Comparison of ENCODE assay signal across 17 cellular contexts in the genomic region with DNA sequence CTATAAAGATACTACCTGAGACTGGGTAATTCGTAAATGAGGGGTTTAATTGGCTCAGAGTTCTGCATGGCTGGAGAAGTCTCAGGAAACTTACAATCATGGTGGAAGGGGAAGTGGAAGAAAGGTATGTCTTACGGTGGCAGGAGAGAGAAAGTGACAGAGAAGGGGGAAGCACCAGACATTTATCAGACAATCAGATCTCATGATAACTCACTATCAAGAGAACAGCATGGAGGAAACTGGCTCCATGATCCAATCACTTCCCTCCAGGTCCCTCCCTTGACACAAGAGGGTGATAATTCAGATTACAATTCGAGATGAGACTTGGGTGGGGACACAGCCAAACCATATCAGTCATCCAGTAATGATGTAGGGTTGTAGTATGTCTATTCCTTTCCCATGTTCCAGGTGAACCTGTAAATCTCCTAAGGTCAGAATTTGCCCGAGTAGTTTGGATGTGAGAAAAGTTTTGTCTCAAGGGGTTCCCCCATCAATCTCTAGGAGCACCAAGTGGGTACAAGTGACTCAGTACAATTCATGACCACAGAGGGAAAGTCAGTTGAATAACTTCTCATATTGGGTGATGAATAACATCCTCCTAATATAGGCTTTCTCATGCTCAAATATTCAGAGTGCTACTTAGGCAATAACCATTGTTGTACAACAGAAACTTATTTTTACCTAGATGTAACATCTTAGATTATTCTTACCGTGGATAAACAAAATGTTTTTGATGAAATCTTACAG. TPM values are rescaled to one million over a fixed set of nuclear protein-coding genes. Genes with fewer than 3 reads are reported as not detected.
A peak's percentile ranks its signal among the peaks of the same experiment; 100 is the strongest.
DNase-seq lines count a peak whose midpoint lies in the region; ATAC-seq and TF ChIP-seq lines count a peak whose summit lies in the region.
"Had no signal": no experiment of that assay in that cellular context is flagged by ENCODE, and none has a peak within 500 bp of the region (broad histone marks: within the 10 kb centered on the region; RNA-seq: fewer than 3 reads in every experiment).

No MANE protein-coding gene starts in this region.

- H3K36me3 Mint-ChIP-seq in activated naive CD4-positive, alpha-beta T cell treated with anti-CD3 and anti-CD28 coated beads, Interleukin-2, amount 50 U/mL, for 72 hours = no peaks in the 10 kb centered on the region
- no peaks in the 10 kb centered on the region for H3K36me3 Mint-ChIP-seq in stimulated activated naive B cell treated with anti-CD40 and anti-IgM and Interleukin-4, amounts not matched to agents 10 μg/mL and 1 μg/mL and 100 μg/mL, for 72 hours
- H3K36me3 Mint-ChIP-seq in CD8-positive, alpha-beta T cell = no peaks in the 10 kb centered on the region
- H3K36me3 Mint-ChIP-seq: T-cell had no signal

- no peak overlapping the region for H3K27ac ChIP-seq in CD8-positive, alpha-beta T cell (ENCODE audit: low read depth, low read length)
- H3K27ac ChIP-seq: brain microvascular endothelial cell had no signal

- H3K27ac Mint-ChIP-seq in activated naive CD4-positive, alpha-beta T cell treated with anti-CD3 and anti-CD28 coated beads, Interleukin-2, amount 50 U/mL, for 72 hours = peak overlapping the region in 1 of 2 donors; percentile 38
- H3K27ac Mint-ChIP-seq in stimulated activated naive B cell treated with anti-CD40 and anti-IgM and Interleukin-4, amounts not matched to agents 10 μg/mL and 1 μg/mL and 100 μg/mL, for 72 hours = peak overlapping the region; percentile 49
- no peak overlapping the region for H3K27ac Mint-ChIP-seq in CD8-positive, alpha-beta T cell
- H3K27ac Mint-ChIP-seq: HFFc6, T-cell had no signal

- peak; percentile 95 to 97 for ATAC-seq in activated naive CD4-positive, alpha-beta T cell treated with anti-CD3 and anti-CD28 coated beads, Interleukin-2, amount 50 U/mL, for 72 hours
- peak; percentile 89 for ATAC-seq in HG02610 (IDR thresholded peaks at IDR 0.05; ENCODE audit: unreplicated experiment)
- peak; percentile 69 for ATAC-seq in HG03565 (IDR thresholded peaks at IDR 0.05; ENCODE audit: unreplicated experiment)
- peak; percentile 60 to 82 for ATAC-seq in stimulated activated naive B cell treated with anti-CD40 and anti-IgM and Interleukin-4, amounts not matched to agents 10 μg/mL and 1 μg/mL and 100 μg/mL, for 72 hours (replicated peaks)
- ATAC-seq in left colon = no peak
- no peak for ATAC-seq in CD8-positive, alpha-beta T cell
- ATAC-seq: T-cell had no signal

- intact Hi-C loops in left colon (cut with DNase I, micrococcal nuclease) = no loop called here
- intact Hi-C loops in CD8-positive, alpha-beta T cell (cut with DNase I, micrococcal nuclease) = no loop called here

- peak in 1 of 2 donors; percentile 25 for DNase-seq in activated naive CD4-positive, alpha-beta T cell treated with anti-CD3 and anti-CD28 coated beads, Interleukin-2, amount 50 U/mL, for 72 hours (ENCODE audit: low spot score in 2 of 2)
- DNase-seq in activated naive CD4-positive, alpha-beta T cell treated with anti-CD3 and anti-CD28 coated beads, Interleukin-2, amount 50 U/mL, for 16 hours = no peak
- DNase-seq in stimulated activated naive B cell treated with anti-CD40 and anti-IgM and Interleukin-4, amounts not matched to agents 10 μg/mL and 1 μg/mL and 100 μg/mL, for 72 hours = no peak
- DNase-seq in NCI-H2107 treated with DMSO at 0.1 percent for 48 hours (lab: John Stamatoyannopoulos, UW; ENCODE audit: unreplicated experiment) (no peak), left colon (no peak)
- no peak for DNase-seq in CD8-positive, alpha-beta T cell
- DNase-seq: activated naive CD4-positive, alpha-beta T cell; brain microvascular endothelial cell; glutamatergic neuron; HFFc6; NCI-H1436; NCI-H226; substantia nigra; T-cell had no signal

- H3K9me3 Mint-ChIP-seq in activated naive CD4-positive, alpha-beta T cell treated with anti-CD3 and anti-CD28 coated beads, Interleukin-2, amount 50 U/mL, for 72 hours = no peaks in the 10 kb centered on the region
- H3K9me3 Mint-ChIP-seq in stimulated activated naive B cell treated with anti-CD40 and anti-IgM and Interleukin-4, amounts not matched to agents 10 μg/mL and 1 μg/mL and 100 μg/mL, for 72 hours = peaks cover 3 to 4% of the 10 kb centered on the region in 2 donors
- H3K9me3 Mint-ChIP-seq in CD8-positive, alpha-beta T cell = no peaks in the 10 kb centered on the region
- H3K9me3 Mint-ChIP-seq: HFFc6, T-cell had no signal

- CTCF ChIA-PET in CD8-positive, alpha-beta T cell (lab: Charles Lee) = interaction anchor here (2.6 kb wide), 1 partner anchor 7 kb away, joined by 12 read pairs; no protein-coding TSS in a partner anchor

- H3K4me3 Mint-ChIP-seq in stimulated activated naive B cell treated with anti-CD40 and anti-IgM and Interleukin-4, amounts not matched to agents 10 μg/mL and 1 μg/mL and 100 μg/mL, for 72 hours = no peak overlapping the region
- H3K4me3 Mint-ChIP-seq in CD8-positive, alpha-beta T cell = no peak overlapping the region
- H3K4me3 Mint-ChIP-seq: HFFc6, T-cell had no signal

- no peaks in the 10 kb centered on the region for H3K36me3 ChIP-seq in CD8-positive, alpha-beta T cell (ENCODE audit: insufficient read depth, low read length)
- H3K36me3 ChIP-seq: brain microvascular endothelial cell had no signal

- H3K4me3 ChIP-seq in CD8-positive, alpha-beta T cell (ENCODE audit: low read depth, low read length) = no peak overlapping the region
- H3K4me3 ChIP-seq: lung had no signal

- H3K4me1 Mint-ChIP-seq in stimulated activated naive B cell treated with anti-CD40 and anti-IgM and Interleukin-4, amounts not matched to agents 10 μg/mL and 1 μg/mL and 100 μg/mL, for 72 hours = peaks cover 9 to 13% of the 10 kb centered on the region in 2 donors
- H3K4me1 Mint-ChIP-seq in CD8-positive, alpha-beta T cell (ENCODE audit: low read depth) = peaks cover 4% of the 10 kb centered on the region

- H3K4me1 ChIP-seq in CD8-positive, alpha-beta T cell (ENCODE audit: insufficient read depth, low read length) = no peaks in the 10 kb centered on the region

- peaks cover 15 to 33% of the 10 kb centered on the region in 2 donors for H3K27me3 Mint-ChIP-seq in stimulated activated naive B cell treated with anti-CD40 and anti-IgM and Interleukin-4, amounts not matched to agents 10 μg/mL and 1 μg/mL and 100 μg/mL, for 72 hours
- peaks cover 7% of the 10 kb centered on the region for H3K27me3 Mint-ChIP-seq in CD8-positive, alpha-beta T cell (ENCODE audit: low read depth)

- no peak for TF ChIP-seq CTCF in CD8-positive, alpha-beta T cell (IDR thresholded peaks at IDR 0.05)

- POLR2A ChIA-PET in CD8-positive, alpha-beta T cell (lab: Charles Lee) = no interaction called here

- no peaks in the 10 kb centered on the region for H3K27me3 ChIP-seq in CD8-positive, alpha-beta T cell (ENCODE audit: insufficient read depth, low read length)
- H3K27me3 ChIP-seq: brain microvascular endothelial cell had no signal

- H3K9me3 ChIP-seq in CD8-positive, alpha-beta T cell (ENCODE audit: low read length) = no peaks in the 10 kb centered on the region

RNA-seq across cellular contexts. Expression of a gene that starts 39.7 kb away (rescaled TPM):
- total RNA-seq in activated naive CD4-positive, alpha-beta T cell treated with anti-CD3 and anti-CD28 coated beads, Interleukin-2, amount 50 U/mL, for 72 hours = 100 to 1,000 TPM; 117 to 125 TPM
- 10 to 100 TPM; 96.5 to 97.6 TPM for total RNA-seq in left colon
- total RNA-seq in CD8-positive, alpha-beta T cell = 100 to 1,000 TPM in 1 of 2 experiments, 10 to 100 TPM in 1; 91.9 to 101 TPM

Comparison
In these comparisons a context has a peak if more than half of its experiments do, and no peak if none do; other contexts are left out.
1. ATAC-seq: peak in activated naive CD4-positive, alpha-beta T cell treated with anti-CD3 and anti-CD28 coated beads, Interleukin-2, amount 50 U/mL, for 72 hours (2 of 2), HG02610 (single experiment), HG03565 (single experiment) and stimulated activated naive B cell treated with anti-CD40 and anti-IgM and Interleukin-4, amounts not matched to agents 10 μg/mL and 1 μg/mL and 100 μg/mL, for 72 hours (2 of 2); none in left colon (single experiment) and CD8-positive, alpha-beta T cell (single experiment).